1 cellular context compared by ENCODE assay signal in the genomic region with DNA sequence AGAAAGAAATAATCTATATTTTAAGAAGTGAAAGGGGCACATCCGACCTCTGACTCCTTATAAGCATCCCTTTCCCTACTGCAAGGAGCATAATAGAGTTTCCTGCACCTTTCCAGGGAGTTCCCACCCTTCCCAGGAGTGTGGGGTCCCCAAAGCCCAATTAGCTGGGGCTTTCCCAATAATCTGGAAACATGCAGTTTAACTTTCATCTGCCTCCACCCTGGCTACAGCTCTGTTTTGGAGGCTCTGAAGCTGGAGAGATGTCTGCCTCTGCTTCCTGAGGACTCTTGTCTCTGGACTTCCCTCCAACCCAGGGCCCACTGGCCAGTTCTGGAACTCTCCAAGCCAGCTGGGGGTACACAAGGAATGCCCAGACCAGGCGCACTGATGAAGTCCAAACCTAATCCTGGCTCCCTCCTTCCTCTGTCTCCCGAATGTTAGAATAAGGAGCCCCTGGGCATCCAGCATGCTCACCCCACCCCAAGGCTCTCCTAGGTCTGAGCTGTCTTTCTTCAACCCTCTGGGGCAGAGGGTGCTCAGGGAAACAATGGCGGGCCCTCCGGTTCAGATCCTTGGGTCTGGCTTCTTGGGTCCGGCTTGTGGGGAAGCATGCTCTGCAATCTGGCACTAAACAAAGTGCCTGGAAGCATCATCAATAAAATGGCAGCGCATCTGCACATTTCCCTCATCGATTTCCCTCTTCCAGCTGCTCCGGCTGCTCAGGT.
TF ChIP-seq lines count a peak whose summit lies in the region.

No MANE protein-coding gene starts in this region.

TF ChIP-seq in HepG2, 621 proteins besides CTCF, POLR2A, EP300 and RAD21:
- TF ChIP-seq RARA (CRISPR knock-in tag; IDR thresholded peaks at IDR 0.05): no peak
- TF ChIP-seq, protein P1, sequence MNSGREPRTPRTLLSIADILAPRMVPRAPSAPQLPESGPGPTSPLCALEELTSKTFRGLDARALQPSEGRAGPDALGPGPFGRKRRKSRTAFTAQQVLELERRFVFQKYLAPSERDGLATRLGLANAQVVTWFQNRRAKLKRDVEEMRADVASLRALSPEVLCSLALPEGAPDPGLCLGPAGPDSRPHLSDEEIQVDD (CRISPR knock-in tag; IDR thresholded peaks at IDR 0.05; ENCODE audit: borderline replicate concordance): no peak
- TF ChIP-seq HDAC6 (IDR thresholded peaks at IDR 0.05; ENCODE audit: low read depth, low read length): no peak
- TF ChIP-seq ZNF776 (CRISPR knock-in tag; IDR thresholded peaks at IDR 0.05): no peak
